In the genomic region with DNA sequence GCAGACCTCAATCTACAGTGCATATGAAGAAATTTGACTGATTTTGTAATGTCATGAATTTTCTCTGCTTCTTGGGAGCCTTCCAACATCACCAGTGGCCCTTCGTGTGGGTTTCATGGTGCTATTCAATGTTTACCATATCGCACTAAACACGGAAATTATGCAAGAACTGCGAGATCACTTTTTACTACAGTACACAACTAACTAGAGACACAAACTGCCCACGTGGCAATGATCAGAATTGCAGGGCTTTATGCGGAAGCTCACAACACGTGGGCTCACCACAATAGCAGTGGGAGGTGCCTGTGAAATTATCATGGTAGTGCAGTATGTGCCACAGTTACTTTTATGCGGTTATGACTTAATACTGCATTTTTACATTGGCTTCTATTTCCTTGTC, we compare ENCODE assay signal across 11 cellular contexts.
DNase-seq lines count a peak whose midpoint lies in the region; ATAC-seq lines count a peak whose summit lies in the region.
"Had no signal": no experiment of that assay in that cellular context is flagged by ENCODE, and none has a peak within 500 bp of the region (broad histone marks: within the 10 kb centered on the region; RNA-seq: fewer than 3 reads in every experiment).

No MANE protein-coding gene starts in this region.

- peak in 2 of 3 donors; percentile 4 to 33 for DNase-seq in stimulated activated CD4-positive, alpha-beta T cell treated with anti-CD3 and anti-CD28 coated beads, Interleukin-12 subunit alpha, Interleukin-12 subunit beta, amount 100 ng/mL, for 48 hours (ENCODE audit: low read depth in 2 of 3, low spot score in 1 of 3)
- no peak for DNase-seq in stimulated activated CD4-positive, alpha-beta T cell treated with anti-CD3 and anti-CD28 coated beads, Interleukin-12 subunit alpha, Interleukin-12 subunit beta, amount 100 ng/mL, for 4 hours
- peak; percentile 2 for DNase-seq in activated CD4-positive, alpha-beta T cell treated with anti-CD3 and anti-CD28 coated beads, Interleukin-2, amount 50 U/mL, for 1 hour
- peak; percentile 75 for DNase-seq in iris pigment epithelial cell (ENCODE audit: low read depth)
- no peak for DNase-seq in AG20443 (ENCODE audit: low spot score)
- no peak for DNase-seq in T1000 (lab: John Stamatoyannopoulos, UW)
- no peak for DNase-seq in Ammon's horn (ENCODE audit: low spot score)
- DNase-seq: GM23248, midbrain, NCI-H2107 had no signal

- ATAC-seq in GM18868 (IDR thresholded peaks at IDR 0.05; ENCODE audit: unreplicated experiment): no peak

Comparison
In these comparisons a context has a peak if more than half of its experiments do, and no peak if none do; other contexts are left out.
1. DNase-seq: peak in stimulated activated CD4-positive, alpha-beta T cell treated with anti-CD3 and anti-CD28 coated beads, Interleukin-12 subunit alpha, Interleukin-12 subunit beta, amount 100 ng/mL, for 48 hours (2 of 3), activated CD4-positive, alpha-beta T cell treated with anti-CD3 and anti-CD28 coated beads, Interleukin-2, amount 50 U/mL, for 1 hour (single experiment) and iris pigment epithelial cell (single experiment); none in stimulated activated CD4-positive, alpha-beta T cell treated with anti-CD3 and anti-CD28 coated beads, Interleukin-12 subunit alpha, Interleukin-12 subunit beta, amount 100 ng/mL, for 4 hours (single experiment), AG20443 (single experiment), T1000 (single experiment) and Ammon's horn (single experiment).